1 cellular context compared by ENCODE assay signal in genomic region chrX:103347682-103348397, GRCh38.
TF ChIP-seq lines count a peak whose summit lies in the region.

No MANE protein-coding gene starts in this region.

TF ChIP-seq in H1, 55 proteins besides CTCF, POLR2A, EP300 and RAD21:
- no peak for TF ChIP-seq SIN3A (conservative IDR thresholded peaks at IDR 0.05 in 1 of 2, IDR thresholded peaks at IDR 0.05 in 1 of 2; ENCODE audit: low read depth in 1 of 2, low read length in 2 of 2)
- TF ChIP-seq NRF1 (IDR thresholded peaks at IDR 0.05; ENCODE audit: low read depth, low read length) = no peak
- TF ChIP-seq HDAC2 (IDR thresholded peaks at IDR 0.05; ENCODE audit: borderline replicate concordance in 1 of 2, low read depth in 2 of 2, low read length in 2 of 2) = no peak
